ENCODE assay signal across 8 cellular contexts in the genomic region with DNA sequence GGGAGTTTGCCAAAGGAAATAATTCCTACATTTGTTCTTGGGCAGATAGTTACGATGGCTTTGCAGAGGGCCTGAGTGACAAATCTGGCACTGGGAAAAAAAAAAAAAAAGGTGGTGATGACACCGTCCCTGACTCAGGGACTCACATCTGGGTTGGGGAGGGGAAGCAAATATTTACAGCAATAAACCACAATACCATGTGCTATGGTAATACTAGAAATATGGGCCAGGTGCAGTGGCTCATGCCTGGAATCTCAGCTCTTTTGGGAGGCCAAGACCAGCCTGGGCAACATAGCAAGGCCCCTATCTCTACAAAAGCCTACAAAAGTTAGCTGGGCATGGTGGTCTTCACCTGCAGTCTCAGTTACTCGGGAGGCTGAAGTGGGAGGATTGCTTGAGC.
DNase-seq lines count a peak whose midpoint lies in the region; ATAC-seq, FAIRE-seq and TF ChIP-seq lines count a peak whose summit lies in the region.
"Not testable (repeated sequence)": the region's sequence is repeated elsewhere in the genome, so short reads cannot be mapped to it uniquely, and the experiment has no call there.

No MANE protein-coding gene starts in this region.

- in situ Hi-C loops in G401 (cut with HindIII; ENCODE audit: low sequenced_read_pairs); HepG2 (cut with HindIII; ENCODE audit: extremely low pct_ligation_motif_present, low pct_unique_long_range_greater_than_20kb): not testable (repeated sequence)

- not testable (repeated sequence) for H4K20me1 ChIP-seq in PC-3 (ENCODE audit: low read length); HepG2 (ENCODE audit: insufficient read depth, low read length)

- not testable (repeated sequence) for H3K9me3 ChIP-seq in PC-3 (ENCODE audit: low read length); HepG2 (ENCODE audit: low read length)

- H3K4me3 ChIP-seq in LNCaP clone FGC (ENCODE audit: low read depth, low read length); PC-3 (ENCODE audit: low read length); HepG2 (replicated peaks in 1 of 3; ENCODE audit: insufficient read depth in 1 of 3, low read depth in 2 of 3, low read length in 3 of 3): not testable (repeated sequence)

- WGBS in HepG2 (ENCODE audit: low lambda C conversion rate): 2% methylated on average over 3 of the region's 3 CpGs

- CTCF ChIA-PET in PC-3 (lab: Charles Lee); HepG2 (lab: Yijun Ruan, JAX; ENCODE audit: low intra/inter-chr PET ratio, low total read pairs): not testable (repeated sequence)

- H3K4me1 ChIP-seq in PC-3 (ENCODE audit: insufficient read depth, low read length); HepG2 (ENCODE audit: insufficient read depth, low read length): not testable (repeated sequence)

- not testable (repeated sequence) for TF ChIP-seq RAD21 in HepG2 (CRISPR knock-in tag; IDR thresholded peaks at IDR 0.05)

- peak; percentile 61 for ATAC-seq in PC-3
- ATAC-seq in HepG2: not testable (repeated sequence)

- not testable (repeated sequence) for H3F3A ChIP-seq in PC-3 (ENCODE audit: low read length, unreplicated experiment)

- H3K27me3 ChIP-seq in PC-3 (ENCODE audit: low read length); HepG2 (ENCODE audit: control insufficient read depth in 1 of 2, insufficient read depth in 2 of 2, low read length in 2 of 2): not testable (repeated sequence)

- intact Hi-C loops in PC-3 (cut with micrococcal nuclease); HepG2 (cut with micrococcal nuclease; ENCODE audit: unreplicated experiment): not testable (repeated sequence)

- POLR2A ChIA-PET in PC-3 (lab: Charles Lee; ENCODE audit: unreplicated experiment); HepG2 (lab: Yijun Ruan, JAX): not testable (repeated sequence)

- not testable (repeated sequence) for H3K9ac ChIP-seq in PC-3 (ENCODE audit: low read length); HepG2 (ENCODE audit: insufficient read depth, low read depth, low read length)

- TF ChIP-seq POLR2A in HepG2 (IDR thresholded peaks at IDR 0.05; ENCODE audit: insufficient read depth in 1 of 2, low read depth in 2 of 2, low read length in 2 of 2): not testable (repeated sequence)

- FAIRE-seq in HepG2 (lab: Jason Lieb, UNC): peak; percentile 21

- H3K27ac ChIP-seq in PC-3 (ENCODE audit: low read length); HepG2 (ENCODE audit: extremely low read length, insufficient read depth, low read length): not testable (repeated sequence)

- H3K9me2 ChIP-seq in PC-3 (replicated peaks; ENCODE audit: low read length): not testable (repeated sequence)

- not testable (repeated sequence) for H3K36me3 ChIP-seq in PC-3 (ENCODE audit: low read depth, low read length); HepG2 (replicated peaks in 1 of 2; ENCODE audit: control insufficient read depth in 1 of 2, insufficient read depth in 2 of 2, low read length in 2 of 2)

- not testable (repeated sequence) for H3K4me2 ChIP-seq in PC-3 (ENCODE audit: low read length); HepG2 (ENCODE audit: low read depth, low read length)

- TF ChIP-seq EP300 in HepG2 (IDR thresholded peaks at IDR 0.05; ENCODE audit: low read depth in 2 of 2, low read length in 2 of 2); HepG2 (CRISPR knock-in tag; IDR thresholded peaks at IDR 0.05; ENCODE audit: borderline replicate concordance): not testable (repeated sequence)

- H3K79me2 ChIP-seq in PC-3 (ENCODE audit: low read length); HepG2 (ENCODE audit: insufficient read depth, low read length): not testable (repeated sequence)

- not testable (repeated sequence) for H2AFZ ChIP-seq in PC-3 (ENCODE audit: low read length); HepG2 (ENCODE audit: low read length)

- not testable (repeated sequence) for TF ChIP-seq CTCF in LNCaP clone FGC (IDR thresholded peaks at IDR 0.05; ENCODE audit: control insufficient read depth, extremely low read depth, insufficient read depth); PC-3 (conservative IDR thresholded peaks at IDR 0.05; ENCODE audit: low read depth, low read length); HepG2 (CRISPR knock-in tag; IDR thresholded peaks at IDR 0.05)

- not testable (repeated sequence) for BruUV-seq in PC-3 (replicated peaks; lab: Mats Ljungman, UMichigan); HepG2 (replicated peaks; lab: Mats Ljungman, UMichigan)

- peak; percentile 62 for DNase-seq in DMS 273 (lab: John Stamatoyannopoulos, UW; ENCODE audit: unreplicated experiment)
- peak; percentile 42 for DNase-seq in G401 (ENCODE audit: low spot score)
- peak; percentile 8 for DNase-seq in LNCaP clone FGC (ENCODE audit: low read depth)
- DNase-seq in NCI-H1694 (lab: John Stamatoyannopoulos, UW): peak; percentile 57
- peak; percentile 73 for DNase-seq in NCI-H2171 treated with DMSO at 0.1 percent for 48 hours (lab: John Stamatoyannopoulos, UW)
- DNase-seq in PC-3: peak; percentile 60
- peak; percentile 45 for DNase-seq in SW480 (ENCODE audit: low spot score)
- not testable (repeated sequence) for DNase-seq in HepG2 (ENCODE audit: low spot score)
